Comparison of ENCODE assay signal across 26 cellular contexts in the genomic region with DNA sequence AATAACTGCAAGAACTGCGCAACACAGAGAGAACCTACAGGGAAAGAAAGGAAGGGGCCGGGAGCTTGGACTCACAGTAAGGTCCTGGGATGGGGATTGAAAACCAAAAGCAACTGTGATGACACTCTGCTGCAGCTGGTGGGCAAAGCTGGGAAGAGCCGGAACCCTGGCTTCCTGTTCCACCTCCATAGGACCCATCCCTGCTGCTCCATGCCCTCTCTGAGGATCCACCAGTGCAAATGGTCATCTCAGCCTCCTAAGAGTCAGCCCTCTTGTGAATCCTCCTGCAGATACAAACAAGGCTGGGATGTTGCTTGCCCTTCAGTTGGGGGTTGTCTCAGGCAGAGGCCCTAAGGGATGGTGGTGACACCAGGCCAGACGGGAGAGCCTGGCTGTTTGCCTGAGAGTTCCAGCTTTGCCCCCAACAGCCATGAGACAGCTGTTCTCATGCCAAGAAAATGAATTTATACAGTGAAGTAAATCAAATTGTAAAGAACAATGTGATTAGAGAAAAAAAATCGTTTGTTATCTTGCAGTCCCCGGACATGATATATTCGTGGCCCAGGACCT.
"Had no signal": no experiment of that assay in that cellular context is flagged by ENCODE, and none has a peak within 500 bp of the region (broad histone marks: within the 10 kb centered on the region; RNA-seq: fewer than 3 reads in every experiment).

No MANE protein-coding gene starts in this region.

- H3K79me2 ChIP-seq: parathyroid adenoma had no signal

- H3K4me3 Mint-ChIP-seq: activated naive CD8-positive, alpha-beta T cell; activated T-cell treated with anti-CD3 and anti-CD28 coated beads, Interleukin-2, amount 50 U/mL, for 24 hours; activated T-helper 17 cell treated with anti-CD3 and anti-CD28 coated beads, Interleukin-2, amount 50 U/mL, for 72 hours; central memory CD8-positive, alpha-beta T cell; effector memory CD8-positive, alpha-beta T cell; mesothelial cell of epicardium; natural killer cell; stimulated activated memory B cell treated with anti-CD40 and anti-IgM and Interleukin-4, amounts not matched to agents 10 μg/mL and 1 μg/mL and 100 μg/mL, for 72 hours had no signal

- H3K27me3 ChIP-seq: adrenal gland, breast epithelium, colonic mucosa, dorsolateral prefrontal cortex, gastrocnemius medialis, stomach, suprapubic skin, tibial nerve had no signal

- H3K4me1 ChIP-seq: adrenal gland, breast epithelium, colonic mucosa, gastrocnemius medialis, left ventricle myocardium inferior, parathyroid adenoma, stomach, suprapubic skin, tibial nerve had no signal

- H3K4me3 ChIP-seq: adrenal gland, breast epithelium, colonic mucosa, dorsolateral prefrontal cortex, gastrocnemius medialis, left ventricle myocardium inferior, stomach, suprapubic skin, tibial nerve had no signal

- H3K27ac ChIP-seq: adrenal gland, breast epithelium, colonic mucosa, dorsolateral prefrontal cortex, gastrocnemius medialis, left ventricle myocardium inferior, parathyroid adenoma, stomach, suprapubic skin, tibial nerve, WERI-Rb-1 had no signal

- H3K4me1 Mint-ChIP-seq: activated T-helper 17 cell treated with anti-CD3 and anti-CD28 coated beads, Interleukin-2, amount 50 U/mL, for 72 hours; central memory CD8-positive, alpha-beta T cell; mesothelial cell of epicardium; natural killer cell; stimulated activated memory B cell treated with anti-CD40 and anti-IgM and Interleukin-4, amounts not matched to agents 10 μg/mL and 1 μg/mL and 100 μg/mL, for 72 hours had no signal

- H3K36me3 Mint-ChIP-seq: activated naive CD8-positive, alpha-beta T cell; mesothelial cell of epicardium; natural killer cell; stimulated activated memory B cell treated with anti-CD40 and anti-IgM and Interleukin-4, amounts not matched to agents 10 μg/mL and 1 μg/mL and 100 μg/mL, for 72 hours had no signal

- H3K36me3 ChIP-seq: adrenal gland, breast epithelium, colonic mucosa, gastrocnemius medialis, left ventricle myocardium inferior, stomach, suprapubic skin, tibial nerve, WERI-Rb-1 had no signal

- H2AFZ ChIP-seq: parathyroid adenoma had no signal

- ATAC-seq: activated T-helper 17 cell treated with anti-CD3 and anti-CD28 coated beads, Interleukin-2, amount 50 U/mL, for 72 hours; effector memory CD8-positive, alpha-beta T cell; esophagus mucosa; gastrocnemius medialis; natural killer cell; stimulated activated memory B cell treated with anti-CD40 and anti-IgM and Interleukin-4, amounts not matched to agents 10 μg/mL and 1 μg/mL and 100 μg/mL, for 72 hours had no signal

- H3K9me3 ChIP-seq: adrenal gland, breast epithelium, colonic mucosa, gastrocnemius medialis had no signal

- DNase-seq: activated CD4-positive, CD25-positive, alpha-beta regulatory T cell treated with anti-CD3 and anti-CD28 coated beads, Interleukin-2, amount 50 U/mL, for 72 hours; activated T-cell treated with anti-CD3 and anti-CD28 coated beads, Interleukin-2, amount 50 U/mL, for 24 hours; adrenal gland; colonic mucosa; dorsolateral prefrontal cortex; effector memory CD8-positive, alpha-beta T cell; gastrocnemius medialis; hippocampal formation; left ventricle myocardium inferior; mammary epithelial cell; natural killer cell; right cardiac atrium; small intestine; stimulated activated CD4-positive, alpha-beta T cell treated with anti-CD3 and anti-CD28 coated beads, Interleukin-15, amount 100 ng/mL, for 24 hours; stomach; WERI-Rb-1 had no signal

- H3K9ac ChIP-seq: parathyroid adenoma had no signal

- H3K27ac Mint-ChIP-seq: activated naive CD8-positive, alpha-beta T cell; activated T-cell treated with anti-CD3 and anti-CD28 coated beads, Interleukin-2, amount 50 U/mL, for 24 hours; activated T-helper 17 cell treated with anti-CD3 and anti-CD28 coated beads, Interleukin-2, amount 50 U/mL, for 72 hours; effector memory CD8-positive, alpha-beta T cell; mesothelial cell of epicardium; natural killer cell; stimulated activated memory B cell treated with anti-CD40 and anti-IgM and Interleukin-4, amounts not matched to agents 10 μg/mL and 1 μg/mL and 100 μg/mL, for 72 hours had no signal
